ENCODE assay signal across 8 cellular contexts in the genomic region with DNA sequence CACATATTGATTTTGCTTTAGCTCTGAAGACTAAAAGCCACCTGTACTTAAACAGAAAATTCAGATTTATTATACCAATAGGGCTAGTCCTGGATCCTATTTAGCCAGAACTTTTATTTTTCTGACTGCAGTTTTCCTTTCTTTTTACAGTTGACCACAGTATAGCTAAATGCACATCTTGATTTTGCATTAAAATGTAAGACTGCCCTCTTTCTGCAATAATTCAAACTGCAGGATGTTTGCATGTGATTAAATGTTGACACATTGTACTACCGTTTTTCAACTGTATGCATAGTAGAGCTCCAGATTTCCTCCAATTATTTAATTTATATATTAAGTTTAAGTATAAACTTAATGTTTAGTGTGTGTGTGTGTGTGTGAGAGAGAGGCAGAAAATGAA.
DNase-seq lines count a peak whose midpoint lies in the region; TF ChIP-seq lines count a peak whose summit lies in the region.

No MANE protein-coding gene starts in this region.

- no peaks in the 10 kb centered on the region for H3K27me3 ChIP-seq in OCI-LY3 (ENCODE audit: low read depth, low read length)
- no peaks in the 10 kb centered on the region for H3K27me3 ChIP-seq in CD4-positive, alpha-beta memory T cell (ENCODE audit: insufficient read depth, low read length)

- no peaks in the 10 kb centered on the region for H3K27me3 Mint-ChIP-seq in CD4-positive, alpha-beta memory T cell

- peak; percentile 60 for TF ChIP-seq CTCF in OCI-LY3 (IDR thresholded peaks at IDR 0.05; ENCODE audit: low read depth, low read length)

- no peak overlapping the region for H3K4me3 ChIP-seq in OCI-LY3 (ENCODE audit: low read length)
- no peak overlapping the region for H3K4me3 ChIP-seq in CD4-positive, alpha-beta memory T cell (ENCODE audit: low read length in 2 of 2)

- H3K36me3 Mint-ChIP-seq in CD4-positive, alpha-beta memory T cell = no peaks in the 10 kb centered on the region

- H2AFZ ChIP-seq in OCI-LY3 (ENCODE audit: low read depth, low read length) = no peak overlapping the region

- no peaks in the 10 kb centered on the region for H3K79me2 ChIP-seq in OCI-LY3 (ENCODE audit: low read length)

- no peaks in the 10 kb centered on the region for H4K20me1 ChIP-seq in OCI-LY3 (ENCODE audit: insufficient read depth, low read length)

- intact Hi-C loops in CD4-positive, alpha-beta memory T cell (cut with micrococcal nuclease) = no loop called here

- H3K9me3 ChIP-seq in OCI-LY3 (ENCODE audit: insufficient read depth, low read length) = no peaks in the 10 kb centered on the region
- no peaks in the 10 kb centered on the region for H3K9me3 ChIP-seq in CD4-positive, alpha-beta memory T cell (ENCODE audit: control insufficient read depth in 1 of 2, low read length in 2 of 2)

- POLR2A ChIA-PET in CD4-positive, alpha-beta memory T cell (lab: Charles Lee; ENCODE audit: partially characterized antibody) = no interaction called here

- no peaks in the 10 kb centered on the region for H3K4me1 ChIP-seq in OCI-LY3 (ENCODE audit: low read length)
- H3K4me1 ChIP-seq in CD4-positive, alpha-beta memory T cell (ENCODE audit: insufficient read depth, low read length) = no peaks in the 10 kb centered on the region

- H3K9me3 Mint-ChIP-seq in CD4-positive, alpha-beta memory T cell = peaks cover 0 to 6% (median 2%) of the 10 kb centered on the region in 8 donors

- no peaks in the 10 kb centered on the region for H3K36me3 ChIP-seq in OCI-LY3 (replicated peaks; ENCODE audit: low read depth, low read length)
- no peaks in the 10 kb centered on the region for H3K36me3 ChIP-seq in CD4-positive, alpha-beta memory T cell (ENCODE audit: insufficient read depth, low read length)

- CTCF ChIA-PET in CD4-positive, alpha-beta memory T cell (lab: Charles Lee; ENCODE audit: partially characterized antibody) = no interaction called here

- H3K27ac ChIP-seq in OCI-LY3 (ENCODE audit: low read length) = no peak overlapping the region
- no peak overlapping the region for H3K27ac ChIP-seq in CD4-positive, alpha-beta memory T cell (ENCODE audit: low read depth, low read length)

- no peak overlapping the region for H3K4me3 Mint-ChIP-seq in CD4-positive, alpha-beta memory T cell

- peak overlapping the region; percentile 21; the same call in 1 of the 2 replicates for H3K4me2 ChIP-seq in OCI-LY3 (ENCODE audit: low read length)

- no peak overlapping the region for H3K9ac ChIP-seq in OCI-LY3 (ENCODE audit: low read length)

- no peaks in the 10 kb centered on the region for H3K4me1 Mint-ChIP-seq in CD4-positive, alpha-beta memory T cell

- DNase-seq in NCI-H1092 treated with DMSO at 0.1 percent for 48 hours (lab: John Stamatoyannopoulos, UW) (peak; percentile 41), NCI-H1092 (lab: John Stamatoyannopoulos, UW) (no peak), fibroblast of gingiva (ENCODE audit: low read depth) (peak; percentile 44), pons (ENCODE audit: low spot score) (peak; percentile 55)
- DNase-seq in CD4-positive, alpha-beta memory T cell = no peak
- no peak for DNase-seq in activated CD4-positive, CD25-positive, alpha-beta regulatory T cell (lab: John Stamatoyannopoulos, UW)
- DNase-seq in activated effector memory CD4-positive, alpha-beta T cell treated with anti-CD3 and anti-CD28 coated beads, Interleukin-2, amount 50 U/mL, for 16 hours = no peak

- no peak overlapping the region for H3K27ac Mint-ChIP-seq in CD4-positive, alpha-beta memory T cell

Comparison
In these comparisons a context has a peak if more than half of its experiments do, and no peak if none do; other contexts are left out.
1. DNase-seq: peak in NCI-H1092 treated with DMSO at 0.1 percent for 48 hours (single experiment), fibroblast of gingiva (single experiment) and pons (single experiment); none in NCI-H1092 (single experiment), CD4-positive, alpha-beta memory T cell (0 of 5), activated CD4-positive, CD25-positive, alpha-beta regulatory T cell (0 of 4) and activated effector memory CD4-positive, alpha-beta T cell treated with anti-CD3 and anti-CD28 coated beads, Interleukin-2, amount 50 U/mL, for 16 hours (single experiment).